8 cellular contexts compared by ENCODE assay signal in the genomic region with DNA sequence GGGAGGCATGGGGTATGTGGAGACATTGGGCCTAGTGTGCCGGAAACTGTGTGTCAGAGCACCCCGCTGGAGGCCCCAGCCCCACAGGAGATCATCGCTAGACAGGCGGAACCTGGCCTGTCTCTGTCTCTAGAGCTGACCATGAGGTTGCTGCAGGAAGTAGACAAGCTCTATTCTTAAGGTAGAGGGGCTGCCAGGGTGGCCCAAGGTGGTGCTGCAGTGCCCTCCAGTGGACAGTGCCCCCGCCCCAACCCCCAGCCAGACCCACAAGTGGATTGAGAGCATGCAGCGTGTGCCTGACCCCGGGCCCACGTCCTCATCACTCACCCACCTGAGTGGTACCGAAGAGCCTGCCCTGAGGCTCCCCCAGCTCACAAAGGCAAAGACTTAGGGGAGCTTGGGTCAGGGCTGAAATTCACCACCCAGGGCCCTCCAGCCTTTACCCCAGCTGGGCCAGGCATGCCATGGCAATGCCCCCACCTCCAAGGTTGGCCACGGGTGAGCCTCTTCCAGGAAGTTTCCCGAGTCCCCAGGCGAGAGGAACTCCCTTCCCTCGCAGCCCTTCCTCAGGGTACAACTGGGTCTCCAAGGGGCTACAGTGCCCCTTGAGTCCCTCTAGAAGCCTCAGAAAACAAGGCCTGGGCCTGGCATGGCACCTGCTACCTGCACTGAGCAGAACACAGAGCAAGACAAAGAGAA.
A peak's percentile ranks its signal among the peaks of the same experiment; 100 is the strongest.
DNase-seq lines count a peak whose midpoint lies in the region; ATAC-seq, FAIRE-seq and TF ChIP-seq lines count a peak whose summit lies in the region.

No MANE protein-coding gene starts in this region.

- H3K9ac ChIP-seq in adipocyte (ENCODE audit: low read length) = no peak overlapping the region

- no peak for DNase-seq in D721Med (ENCODE audit: insufficient read length, low spot score)
- peak; percentile 55 for DNase-seq in HT1080 (ENCODE audit: low read depth)
- DNase-seq in adipocyte (ENCODE audit: low read depth) = peak; percentile 19
- peak; percentile 24 to 28 for DNase-seq in lung microvascular endothelial cell (ENCODE audit: low read depth in 2 of 2)
- no peak for DNase-seq in activated naive CD4-positive, alpha-beta T cell (lab: John Stamatoyannopoulos, UW)

- H3K4me1 ChIP-seq in adipocyte (ENCODE audit: control insufficient read depth, insufficient read depth, low read length) = peaks cover 7% of the 10 kb centered on the region

- peak; percentile 14 for TF ChIP-seq CTCF in D721Med (IDR thresholded peaks at IDR 0.05; ENCODE audit: insufficient read depth, missing control alignments)

- H3K9me3 ChIP-seq in adipocyte (ENCODE audit: control insufficient read depth, low read length) = no peaks in the 10 kb centered on the region

- no peak overlapping the region for H3K4me3 ChIP-seq in adipocyte (ENCODE audit: low read length)

- ATAC-seq in GM21825 (IDR thresholded peaks at IDR 0.05; ENCODE audit: unreplicated experiment) = no peak
- ATAC-seq in GM19035 (IDR thresholded peaks at IDR 0.05; ENCODE audit: unreplicated experiment) = no peak
- ATAC-seq in HG03354 (IDR thresholded peaks at IDR 0.05; ENCODE audit: poor library complexity, severe bottlenecking, unreplicated experiment) = no peak

- H3K36me3 ChIP-seq in adipocyte (ENCODE audit: control insufficient read depth, insufficient read depth, low read length, severe bottlenecking) = no peaks in the 10 kb centered on the region

- FAIRE-seq in D721Med (lab: Jason Lieb, UNC) = no peak

- H3K27me3 ChIP-seq in adipocyte (replicated peaks; ENCODE audit: control insufficient read depth, insufficient read depth, low read length) = peaks cover 11% of the 10 kb centered on the region

Comparison
In these comparisons a context has a peak if more than half of its experiments do, and no peak if none do; other contexts are left out.
1. DNase-seq: peak in HT1080 (single experiment), adipocyte (single experiment) and lung microvascular endothelial cell (2 of 2); none in D721Med (single experiment) and activated naive CD4-positive, alpha-beta T cell (0 of 4).